In genomic region chr20:23061713-23062561, GRCh38 we compare ENCODE assay signal across 7 cellular contexts. TPM values are rescaled to one million over a fixed set of nuclear protein-coding genes. Genes with fewer than 3 reads are reported as not detected.
DNase-seq lines count a peak whose midpoint lies in the region; ATAC-seq and TF ChIP-seq lines count a peak whose summit lies in the region.

No MANE protein-coding gene starts in this region.

- H3K27me3 Mint-ChIP-seq in stimulated activated memory B cell treated with anti-CD40 and anti-IgM and Interleukin-4, amounts not matched to agents 10 μg/mL and 1 μg/mL and 100 μg/mL, for 72 hours = no peaks in the 10 kb centered on the region
- peaks cover 17% of the 10 kb centered on the region for H3K27me3 Mint-ChIP-seq in activated CD8-positive, alpha-beta T cell treated with anti-CD3 and anti-CD28 coated beads, Interleukin-2, amount 10 ng/mL, durations not matched to agents 7 days and 5 days (ENCODE audit: low read depth)

- no peak overlapping the region for H3K27ac Mint-ChIP-seq in stimulated activated memory B cell treated with anti-CD40 and anti-IgM and Interleukin-4, amounts not matched to agents 10 μg/mL and 1 μg/mL and 100 μg/mL, for 72 hours
- no peak overlapping the region for H3K27ac Mint-ChIP-seq in activated CD8-positive, alpha-beta T cell treated with anti-CD3 and anti-CD28 coated beads, Interleukin-2, amount 10 ng/mL, durations not matched to agents 7 days and 5 days

- ATAC-seq in heart left ventricle (peak; percentile 72 to 91 (median 90)), HG03025 (IDR thresholded peaks at IDR 0.05; ENCODE audit: low FRiP score, unreplicated experiment) (no peak)
- ATAC-seq in stimulated activated memory B cell treated with anti-CD40 and anti-IgM and Interleukin-4, amounts not matched to agents 10 μg/mL and 1 μg/mL and 100 μg/mL, for 72 hours = peak; percentile 27
- no peak for ATAC-seq in activated CD8-positive, alpha-beta T cell treated with anti-CD3 and anti-CD28 coated beads, Interleukin-2, amount 10 ng/mL, durations not matched to agents 7 days and 5 days

- H3K9ac ChIP-seq in HUES48 (ENCODE audit: low read depth, low read length) = no peak overlapping the region

- 19 to 34% (median 21%) methylated on average over 8 of the region's 8 CpGs for WGBS in heart left ventricle, 4 donors

- CTCF ChIA-PET in activated CD8-positive, alpha-beta T cell treated with anti-CD3 and anti-CD28 coated beads, Interleukin-2, amount 10 ng/mL, durations not matched to agents 7 days and 5 days (lab: Charles Lee) = interaction anchor here (2.9 kb wide), 1 partner anchor 11 kb away, joined by 10 read pairs; no protein-coding TSS in a partner anchor

- H3K4me1 ChIP-seq in HUES48 (ENCODE audit: control insufficient read depth, insufficient read depth, low read length) (peaks cover 28% of the 10 kb centered on the region), heart left ventricle (peaks cover 10 to 51% (median 36%) of the 10 kb centered on the region in 12 donors)

- POLR2A ChIA-PET in activated CD8-positive, alpha-beta T cell treated with anti-CD3 and anti-CD28 coated beads, Interleukin-2, amount 10 ng/mL, durations not matched to agents 7 days and 5 days (lab: Charles Lee) = no interaction called here

- peak overlapping the region; percentile 50 for H3K27ac ChIP-seq in HUES48 (ENCODE audit: low read depth, low read length)
- H3K27ac ChIP-seq in heart left ventricle = peak overlapping the region; percentile 14 to 82 (median 70)

- DNase-seq in SKM-1 treated with dmso at 0.1 percent for 144 hours (lab: John Stamatoyannopoulos, UW; ENCODE audit: unreplicated experiment) = peak; percentile 24
- DNase-seq in heart left ventricle = peak in 4 of 5 donors; percentile 59 to 71 (median 70)
- no peak for DNase-seq in KBM-7
- DNase-seq in activated CD8-positive, alpha-beta T cell treated with anti-CD3 and anti-CD28 coated beads, Interleukin-2, amount 10 ng/mL, durations not matched to agents 7 days and 5 days = no peak

- peak; percentile 19 to 72 (median 52) for TF ChIP-seq CTCF in heart left ventricle (IDR thresholded peaks at IDR 0.05)

- no peak for TF ChIP-seq POLR2A in heart left ventricle (IDR thresholded peaks at IDR 0.05)

- no peak overlapping the region for H3K4me3 Mint-ChIP-seq in stimulated activated memory B cell treated with anti-CD40 and anti-IgM and Interleukin-4, amounts not matched to agents 10 μg/mL and 1 μg/mL and 100 μg/mL, for 72 hours
- no peak overlapping the region for H3K4me3 Mint-ChIP-seq in activated CD8-positive, alpha-beta T cell treated with anti-CD3 and anti-CD28 coated beads, Interleukin-2, amount 10 ng/mL, durations not matched to agents 7 days and 5 days

- intact Hi-C loops in heart left ventricle (cut with DNase I) = no loop called here

- H3K36me3 Mint-ChIP-seq in stimulated activated memory B cell treated with anti-CD40 and anti-IgM and Interleukin-4, amounts not matched to agents 10 μg/mL and 1 μg/mL and 100 μg/mL, for 72 hours = no peaks in the 10 kb centered on the region
- H3K36me3 Mint-ChIP-seq in activated CD8-positive, alpha-beta T cell treated with anti-CD3 and anti-CD28 coated beads, Interleukin-2, amount 10 ng/mL, durations not matched to agents 7 days and 5 days (ENCODE audit: low read depth) = no peaks in the 10 kb centered on the region

- H3K9me3 Mint-ChIP-seq in stimulated activated memory B cell treated with anti-CD40 and anti-IgM and Interleukin-4, amounts not matched to agents 10 μg/mL and 1 μg/mL and 100 μg/mL, for 72 hours = peaks cover 4% of the 10 kb centered on the region
- no peaks in the 10 kb centered on the region for H3K9me3 Mint-ChIP-seq in activated CD8-positive, alpha-beta T cell treated with anti-CD3 and anti-CD28 coated beads, Interleukin-2, amount 10 ng/mL, durations not matched to agents 7 days and 5 days (ENCODE audit: insufficient read depth)

- H3K4me1 Mint-ChIP-seq in stimulated activated memory B cell treated with anti-CD40 and anti-IgM and Interleukin-4, amounts not matched to agents 10 μg/mL and 1 μg/mL and 100 μg/mL, for 72 hours = no peaks in the 10 kb centered on the region
- no peaks in the 10 kb centered on the region for H3K4me1 Mint-ChIP-seq in activated CD8-positive, alpha-beta T cell treated with anti-CD3 and anti-CD28 coated beads, Interleukin-2, amount 10 ng/mL, durations not matched to agents 7 days and 5 days (ENCODE audit: low read depth)

- in situ Hi-C loops in KBM-7 (cut with MboI; ENCODE audit: low pct_unique_long_range_greater_than_20kb, low sequenced_read_pairs) = no loop called here

- H3K4me3 ChIP-seq in HUES48 (ENCODE audit: low read depth, low read length) (no peak overlapping the region), heart left ventricle (peak overlapping the region in 2 of 12 donors; percentile 5 to 11)

- no peaks in the 10 kb centered on the region for H3K9me3 ChIP-seq in HUES48 (ENCODE audit: control insufficient read depth, insufficient read depth, low read length)
- peaks cover 0 to 1% (median 0%) of the 10 kb centered on the region in 12 donors for H3K9me3 ChIP-seq in heart left ventricle

- H3K27me3 ChIP-seq in HUES48 (ENCODE audit: control insufficient read depth, insufficient read depth, low read length) = no peaks in the 10 kb centered on the region; the same call in 1 of the 2 replicates
- no peaks in the 10 kb centered on the region for H3K27me3 ChIP-seq in heart left ventricle

- H3K36me3 ChIP-seq in HUES48 (ENCODE audit: control insufficient read depth, insufficient read depth, low read length) (no peaks in the 10 kb centered on the region), heart left ventricle (no peaks in the 10 kb centered on the region)

RNA-seq across cellular contexts. Expression of gene THBD, which starts 12.5 kb away (rescaled TPM):
- total RNA-seq in heart left ventricle = 10 to 100 TPM; 12.4 to 70.9 (median 19.9) TPM
- 10 to 100 TPM in 1 of 2 donors, 1 to 10 TPM in 1; 8.2 to 24.0 TPM for polyA plus RNA-seq in heart left ventricle
- not detected for total RNA-seq in activated CD8-positive, alpha-beta T cell treated with anti-CD3 and anti-CD28 coated beads, Interleukin-2, amount 10 ng/mL, durations not matched to agents 7 days and 5 days

RNA-seq across cellular contexts. Expression of gene CD93, which starts 24.2 kb away (rescaled TPM):
- 100 to 1,000 TPM in 1 of 9 donors, 10 to 100 TPM in 8; 29.6 to 110 (median 45.7) TPM for total RNA-seq in heart left ventricle
- polyA plus RNA-seq in heart left ventricle = 10 to 100 TPM in 1 of 2 donors, 1 to 10 TPM in 1; 9.2 to 40.2 TPM
- total RNA-seq in activated CD8-positive, alpha-beta T cell treated with anti-CD3 and anti-CD28 coated beads, Interleukin-2, amount 10 ng/mL, durations not matched to agents 7 days and 5 days = under 1 TPM; 0.73 to 0.82 TPM

RNA-seq across cellular contexts. Expression of gene SSTR4, which starts 26.8 kb away (rescaled TPM):
- total RNA-seq in heart left ventricle = under 1 TPM in 1 of 9 donors, not detected in 8; 0.28 TPM
- polyA plus RNA-seq in heart left ventricle = not detected
- total RNA-seq in activated CD8-positive, alpha-beta T cell treated with anti-CD3 and anti-CD28 coated beads, Interleukin-2, amount 10 ng/mL, durations not matched to agents 7 days and 5 days = not detected

Comparison
In these comparisons a context has a peak if more than half of its experiments do, and no peak if none do; other contexts are left out.
1. DNase-seq: peak in SKM-1 treated with dmso at 0.1 percent for 144 hours (single experiment) and heart left ventricle (4 of 5); none in KBM-7 (single experiment) and activated CD8-positive, alpha-beta T cell treated with anti-CD3 and anti-CD28 coated beads, Interleukin-2, amount 10 ng/mL, durations not matched to agents 7 days and 5 days (single experiment).
2. ATAC-seq: peak in heart left ventricle (4 of 4) and stimulated activated memory B cell treated with anti-CD40 and anti-IgM and Interleukin-4, amounts not matched to agents 10 μg/mL and 1 μg/mL and 100 μg/mL, for 72 hours (single experiment); none in HG03025 (single experiment) and activated CD8-positive, alpha-beta T cell treated with anti-CD3 and anti-CD28 coated beads, Interleukin-2, amount 10 ng/mL, durations not matched to agents 7 days and 5 days (single experiment).
3. RNA of gene THBD, which starts 12.5 kb away (total RNA-seq): 12.4 to 70.9 TPM in heart left ventricle; not detected in activated CD8-positive, alpha-beta T cell treated with anti-CD3 and anti-CD28 coated beads, Interleukin-2, amount 10 ng/mL, durations not matched to agents 7 days and 5 days; every median in the first group is over 10 times any median in the second.
4. RNA of gene CD93, which starts 24.2 kb away (total RNA-seq): 29.6 to 110 TPM in heart left ventricle; 0.73 to 0.82 TPM in activated CD8-positive, alpha-beta T cell treated with anti-CD3 and anti-CD28 coated beads, Interleukin-2, amount 10 ng/mL, durations not matched to agents 7 days and 5 days; every median in the first group is over 10 times any median in the second.